25 cellular contexts compared by ENCODE assay signal in the genomic region with DNA sequence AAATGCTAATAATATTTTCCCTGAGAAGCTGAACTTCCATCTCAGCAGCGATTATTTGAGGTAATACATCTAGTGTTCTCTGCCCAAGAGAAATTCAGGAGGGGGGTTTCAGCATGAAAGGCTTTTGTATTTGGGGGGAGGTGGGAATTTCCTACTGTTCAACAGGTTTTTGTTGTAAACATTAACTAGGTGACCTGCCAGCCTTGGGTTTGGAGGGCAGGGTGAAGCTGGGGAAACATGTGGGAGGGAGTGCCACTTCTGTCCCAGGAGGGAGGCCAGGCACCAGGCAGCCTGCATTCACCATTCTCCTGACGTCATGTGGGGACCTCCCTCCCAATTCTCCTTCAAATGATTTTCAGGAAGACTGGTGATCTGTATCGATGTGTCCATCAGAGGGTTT. TPM values are rescaled to one million over a fixed set of nuclear protein-coding genes. Genes with fewer than 3 reads are reported as not detected.
"Had no signal": no experiment of that assay in that cellular context is flagged by ENCODE, and none has a peak within 500 bp of the region (broad histone marks: within the 10 kb centered on the region; RNA-seq: fewer than 3 reads in every experiment).

No MANE protein-coding gene starts in this region.

- H3K36me3 ChIP-seq: brain microvascular endothelial cell, thyroid gland had no signal

- ATAC-seq: activated CD8-positive, alpha-beta T cell treated with anti-CD3 and anti-CD28 coated beads for 36 hours; right cardiac atrium; stimulated activated memory B cell treated with anti-CD40 and anti-IgM and Interleukin-4, amounts not matched to agents 10 μg/mL and 1 μg/mL and 100 μg/mL, for 72 hours had no signal

- H3K36me3 Mint-ChIP-seq: mesothelial cell of epicardium; stimulated activated memory B cell treated with anti-CD40 and anti-IgM and Interleukin-4, amounts not matched to agents 10 μg/mL and 1 μg/mL and 100 μg/mL, for 72 hours had no signal

- H3K27ac Mint-ChIP-seq: activated B cell treated with CpG ODN at 0.5 μM for 24 hours; activated CD8-positive, alpha-beta T cell treated with anti-CD3 and anti-CD28 coated beads for 36 hours; activated T-helper 2 cell treated with anti-CD3 and anti-CD28 coated beads, Interferon-gamma antibody, Interleukin-2, Interleukin-4, amounts not matched to agents 10 μg/mL and 5 μg/mL and 100 μg/mL, durations not matched to agents 14 hours and 24 hours and 36 hours; endodermal cell; mesothelial cell of epicardium; nephron progenitor cell; stimulated activated memory B cell treated with anti-CD40 and anti-IgM and Interleukin-4, amounts not matched to agents 10 μg/mL and 1 μg/mL and 100 μg/mL, for 72 hours; T-helper 2 cell treated with Interferon-gamma antibody and Interleukin-4, amounts not matched to agents 5 μg/mL and 100 μg/mL, for 36 hours had no signal

- H3K9me3 Mint-ChIP-seq: activated B cell treated with CpG ODN at 0.5 μM for 24 hours; activated CD8-positive, alpha-beta T cell treated with anti-CD3 and anti-CD28 coated beads for 36 hours; activated T-helper 2 cell treated with anti-CD3 and anti-CD28 coated beads, Interferon-gamma antibody, Interleukin-2, Interleukin-4, amounts not matched to agents 10 μg/mL and 5 μg/mL and 100 μg/mL, durations not matched to agents 14 hours and 24 hours and 36 hours had no signal

- H3K4me2 ChIP-seq: SK-N-SH, smooth muscle cell had no signal

- H3K27ac ChIP-seq: brain microvascular endothelial cell, epithelial cell of prostate, thyroid gland had no signal

- H3K9me2 ChIP-seq: SK-N-SH had no signal

- DNase-seq: activated B cell treated with CpG ODN at 0.5 μM for 24 hours; activated CD4-positive, alpha-beta T cell treated with anti-CD3 and anti-CD28 coated beads for 48 hours; activated CD8-positive, alpha-beta T cell treated with anti-CD3 and anti-CD28 coated beads for 36 hours; activated naive CD4-positive, alpha-beta T cell treated with Interleukin-2 at 50 U/mL for 16 hours; activated T-cell treated with anti-CD3 and anti-CD28 coated beads, Interleukin-2, amount 50 U/mL, for 1 hour; anterior cingulate cortex; brain microvascular endothelial cell; central memory CD4-positive, alpha-beta T cell; endodermal cell; foreskin melanocyte; head of caudate nucleus; nephron progenitor cell; occipital lobe; right cardiac atrium; SK-N-SH; stimulated activated CD4-positive, alpha-beta T cell treated with anti-CD3 and anti-CD28 coated beads, Interleukin-4, amount 100 ng/mL, for 4 hours; thyroid gland had no signal

- H3K4me1 Mint-ChIP-seq: activated B cell treated with CpG ODN at 0.5 μM for 24 hours; nephron progenitor cell; stimulated activated memory B cell treated with anti-CD40 and anti-IgM and Interleukin-4, amounts not matched to agents 10 μg/mL and 1 μg/mL and 100 μg/mL, for 72 hours had no signal

- H3K4me1 ChIP-seq: thyroid gland had no signal

- H3K27me3 ChIP-seq: brain microvascular endothelial cell, thyroid gland had no signal

- H3K9me3 ChIP-seq: SK-N-SH, thyroid gland had no signal

- H3K4me3 Mint-ChIP-seq: activated B cell treated with CpG ODN at 0.5 μM for 24 hours; activated CD8-positive, alpha-beta T cell treated with anti-CD3 and anti-CD28 coated beads for 36 hours; endodermal cell; mesothelial cell of epicardium; nephron progenitor cell; stimulated activated memory B cell treated with anti-CD40 and anti-IgM and Interleukin-4, amounts not matched to agents 10 μg/mL and 1 μg/mL and 100 μg/mL, for 72 hours; T-helper 2 cell treated with Interferon-gamma antibody and Interleukin-4, amounts not matched to agents 5 μg/mL and 100 μg/mL, for 36 hours had no signal

- H3K4me3 ChIP-seq: lung, smooth muscle cell, thyroid gland had no signal

RNA-seq across cellular contexts. Expression of gene PKHD1, which starts 37.7 kb away (rescaled TPM):
- total RNA-seq: activated B cell treated with CpG ODN at 0.5 μM for 24 hours; activated CD8-positive, alpha-beta T cell treated with anti-CD3 and anti-CD28 coated beads for 36 hours; activated T-helper 2 cell treated with anti-CD3 and anti-CD28 coated beads, Interferon-gamma antibody, Interleukin-2, Interleukin-4, amounts not matched to agents 10 μg/mL and 5 μg/mL and 100 μg/mL, durations not matched to agents 14 hours and 24 hours and 36 hours; posterior vena cava; smooth muscle cell had no signal
- polyA plus RNA-seq: SK-N-SH, smooth muscle cell had no signal
